ENCODE assay signal across 1 cellular context in the genomic region with DNA sequence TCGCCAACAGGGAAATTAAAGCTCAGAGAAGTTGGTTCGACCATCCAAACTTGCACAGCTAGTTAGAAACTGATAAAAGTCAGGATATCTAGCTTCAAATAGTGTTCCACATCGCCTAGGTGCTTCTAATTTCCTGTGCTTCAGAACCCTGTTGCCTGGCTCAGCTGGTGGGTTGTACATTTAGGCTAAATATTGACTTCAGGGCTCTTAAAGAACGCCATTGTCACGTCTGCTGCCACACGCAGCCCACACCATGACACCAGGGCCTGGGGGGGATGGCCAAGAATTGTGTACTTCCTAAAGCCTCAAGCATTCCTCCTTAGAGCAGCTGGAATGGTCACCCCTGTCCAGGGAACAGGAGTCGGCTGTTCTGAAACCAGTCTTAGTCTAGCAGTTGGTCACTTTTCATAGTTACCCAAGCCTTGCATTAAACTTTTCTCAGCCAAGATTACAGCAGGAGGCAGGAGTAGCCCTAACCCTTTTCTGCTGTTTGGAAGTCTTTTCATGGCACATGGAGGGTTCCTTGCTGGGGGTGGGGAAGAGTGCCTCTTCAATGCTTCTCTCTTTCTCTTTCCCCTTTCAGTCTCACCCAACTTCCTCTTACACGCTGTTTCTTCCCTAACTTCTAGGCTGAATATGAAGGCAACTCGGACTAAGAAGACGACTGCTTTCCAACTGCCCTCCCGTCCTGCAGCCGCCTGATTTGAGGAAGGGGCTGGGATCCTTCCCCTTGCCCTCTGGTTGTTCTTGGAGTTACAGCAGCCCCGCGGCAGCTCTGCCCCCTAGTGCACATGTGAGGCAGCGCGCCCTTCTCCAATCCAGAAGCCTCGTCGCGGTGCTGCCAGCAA.
TF ChIP-seq lines count a peak whose summit lies in the region.

No MANE protein-coding gene starts in this region.

TF ChIP-seq in GM12878, 131 proteins besides CTCF, POLR2A, EP300 and RAD21 (continued from another document):
- TF ChIP-seq, protein P1, sequence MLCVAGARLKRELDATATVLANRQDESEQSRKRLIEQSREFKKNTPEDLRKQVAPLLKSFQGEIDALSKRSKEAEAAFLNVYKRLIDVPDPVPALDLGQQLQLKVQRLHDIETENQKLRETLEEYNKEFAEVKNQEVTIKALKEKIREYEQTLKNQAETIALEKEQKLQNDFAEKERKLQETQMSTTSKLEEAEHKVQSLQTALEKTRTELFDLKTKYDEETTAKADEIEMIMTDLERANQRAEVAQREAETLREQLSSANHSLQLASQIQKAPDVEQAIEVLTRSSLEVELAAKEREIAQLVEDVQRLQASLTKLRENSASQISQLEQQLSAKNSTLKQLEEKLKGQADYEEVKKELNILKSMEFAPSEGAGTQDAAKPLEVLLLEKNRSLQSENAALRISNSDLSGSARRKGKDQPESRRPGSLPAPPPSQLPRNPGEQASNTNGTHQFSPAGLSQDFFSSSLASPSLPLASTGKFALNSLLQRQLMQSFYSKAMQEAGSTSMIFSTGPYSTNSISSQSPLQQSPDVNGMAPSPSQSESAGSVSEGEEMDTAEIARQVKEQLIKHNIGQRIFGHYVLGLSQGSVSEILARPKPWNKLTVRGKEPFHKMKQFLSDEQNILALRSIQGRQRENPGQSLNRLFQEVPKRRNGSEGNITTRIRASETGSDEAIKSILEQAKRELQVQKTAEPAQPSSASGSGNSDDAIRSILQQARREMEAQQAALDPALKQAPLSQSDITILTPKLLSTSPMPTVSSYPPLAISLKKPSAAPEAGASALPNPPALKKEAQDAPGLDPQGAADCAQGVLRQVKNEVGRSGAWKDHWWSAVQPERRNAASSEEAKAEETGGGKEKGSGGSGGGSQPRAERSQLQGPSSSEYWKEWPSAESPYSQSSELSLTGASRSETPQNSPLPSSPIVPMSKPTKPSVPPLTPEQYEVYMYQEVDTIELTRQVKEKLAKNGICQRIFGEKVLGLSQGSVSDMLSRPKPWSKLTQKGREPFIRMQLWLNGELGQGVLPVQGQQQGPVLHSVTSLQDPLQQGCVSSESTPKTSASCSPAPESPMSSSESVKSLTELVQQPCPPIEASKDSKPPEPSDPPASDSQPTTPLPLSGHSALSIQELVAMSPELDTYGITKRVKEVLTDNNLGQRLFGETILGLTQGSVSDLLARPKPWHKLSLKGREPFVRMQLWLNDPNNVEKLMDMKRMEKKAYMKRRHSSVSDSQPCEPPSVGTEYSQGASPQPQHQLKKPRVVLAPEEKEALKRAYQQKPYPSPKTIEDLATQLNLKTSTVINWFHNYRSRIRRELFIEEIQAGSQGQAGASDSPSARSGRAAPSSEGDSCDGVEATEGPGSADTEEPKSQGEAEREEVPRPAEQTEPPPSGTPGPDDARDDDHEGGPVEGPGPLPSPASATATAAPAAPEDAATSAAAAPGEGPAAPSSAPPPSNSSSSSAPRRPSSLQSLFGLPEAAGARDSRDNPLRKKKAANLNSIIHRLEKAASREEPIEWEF (IDR thresholded peaks at IDR 0.05; ENCODE audit: insufficient replicate concordance, low read depth, low read length) = no peak
